17 cellular contexts compared by ENCODE assay signal in genomic region chr14:105368426-105368825, GRCh38. TPM values are rescaled to one million over a fixed set of nuclear protein-coding genes. Genes with fewer than 3 reads are reported as not detected.
"Had no signal": no experiment of that assay in that cellular context is flagged by ENCODE, and none has a peak within 500 bp of the region (broad histone marks: within the 10 kb centered on the region; RNA-seq: fewer than 3 reads in every experiment).

No MANE protein-coding gene starts in this region.

- DNase-seq: KBM-7, MV-4-11, NCI-H1048, NCI-H1105, NCI-H1417, NCI-H1436 treated with DMSO at 0.1 percent for 48 hours, NCI-H1694, NCI-H187 treated with DMSO at 0.1 percent for 48 hours, NCI-H2029 treated with DMSO at 0.1 percent for 48 hours, NCI-H2227 treated with DMSO at 0.1 percent for 48 hours, NCI-H524, NCI-H69, NCI-H774, RPMI8226, SHP77, SK-N-SH had no signal

RNA-seq across cellular contexts. Expression of gene TEX22, which starts 29.9 kb away (rescaled TPM):
- total RNA-seq: HT-29 had no signal
